Comparison of ENCODE assay signal across 3 cellular contexts in the genomic region with DNA sequence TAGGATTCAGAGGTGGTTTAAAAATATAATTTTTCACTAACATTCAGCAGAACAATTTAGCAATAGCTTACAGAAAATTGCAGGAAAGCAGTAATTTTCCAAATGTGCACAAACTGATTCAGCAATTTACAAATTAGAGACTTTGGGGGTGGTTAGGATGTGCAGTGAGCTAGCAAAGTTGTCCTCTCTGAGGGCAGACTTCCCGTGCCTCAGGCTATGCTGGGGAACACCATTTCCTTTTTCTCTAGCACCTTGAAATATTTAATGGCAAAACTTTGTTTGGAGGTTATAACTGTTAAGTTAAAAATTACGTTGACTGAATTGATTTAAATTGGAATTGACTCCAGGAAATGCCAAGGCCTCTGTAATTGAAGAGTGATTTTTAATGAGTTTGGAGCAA.
TF ChIP-seq lines count a peak whose summit lies in the region.

No MANE protein-coding gene starts in this region.

TF ChIP-seq in SK-N-SH, 30 proteins besides CTCF, POLR2A, EP300 and RAD21:
- 0 out of 2 replicates have a peak, but pooled peaks have one; percentile 14 for TF ChIP-seq PBX3 (IDR thresholded peaks at IDR 0.05)
- no peak for TF ChIP-seq USF2 (IDR thresholded peaks at IDR 0.05; ENCODE audit: borderline replicate concordance, low read depth, low read length)

TF ChIP-seq in SK-N-SH treated with all-trans-retinoic acid at 6 μM for 48 hours, 23 proteins besides CTCF, POLR2A, EP300 and RAD21:
- TF ChIP-seq TSHZ2 (CRISPR knock-in tag; IDR thresholded peaks at IDR 0.05) (no peak), ZFP30 (CRISPR knock-in tag; IDR thresholded peaks at IDR 0.05) (no peak), ARNTL (CRISPR knock-in tag; IDR thresholded peaks at IDR 0.05; ENCODE audit: borderline replicate concordance, low read depth) (no peak), GLIS3 (CRISPR knock-in tag; IDR thresholded peaks at IDR 0.05) (no peak), RARB (CRISPR knock-in tag; IDR thresholded peaks at IDR 0.05) (no peak), PPARA (CRISPR knock-in tag; IDR thresholded peaks at IDR 0.05; ENCODE audit: borderline replicate concordance) (no peak), CSRNP3 (CRISPR knock-in tag; IDR thresholded peaks at IDR 0.05) (no peak), ZNF8 (CRISPR knock-in tag; IDR thresholded peaks at IDR 0.05) (no peak), BACH2 (CRISPR knock-in tag; IDR thresholded peaks at IDR 0.05; ENCODE audit: borderline replicate concordance) (no peak)
- TF ChIP-seq, protein P1, sequence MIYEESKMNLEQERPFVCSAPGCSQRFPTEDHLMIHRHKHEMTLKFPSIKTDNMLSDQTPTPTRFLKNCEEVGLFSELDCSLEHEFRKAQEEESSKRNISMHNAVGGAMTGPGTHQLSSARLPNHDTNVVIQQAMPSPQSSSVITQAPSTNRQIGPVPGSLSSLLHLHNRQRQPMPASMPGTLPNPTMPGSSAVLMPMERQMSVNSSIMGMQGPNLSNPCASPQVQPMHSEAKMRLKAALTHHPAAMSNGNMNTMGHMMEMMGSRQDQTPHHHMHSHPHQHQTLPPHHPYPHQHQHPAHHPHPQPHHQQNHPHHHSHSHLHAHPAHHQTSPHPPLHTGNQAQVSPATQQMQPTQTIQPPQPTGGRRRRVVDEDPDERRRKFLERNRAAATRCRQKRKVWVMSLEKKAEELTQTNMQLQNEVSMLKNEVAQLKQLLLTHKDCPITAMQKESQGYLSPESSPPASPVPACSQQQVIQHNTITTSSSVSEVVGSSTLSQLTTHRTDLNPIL (CRISPR knock-in tag; IDR thresholded peaks at IDR 0.05; ENCODE audit: low read depth), result no peak

TF ChIP-seq in endothelial cell of umbilical vein, 7 proteins besides CTCF, POLR2A, EP300 and RAD21 (continued from another document):
- TF ChIP-seq EZH2 (IDR thresholded peaks at IDR 0.05; ENCODE audit: borderline replicate concordance, low read depth, low read length, severe bottlenecking) (no peak), POLR2AphosphoS5 (IDR thresholded peaks at IDR 0.05; ENCODE audit: insufficient read depth, low read depth, low read length) (no peak)
TF ChIP-seq in endothelial cell of umbilical vein: peak in this region for 0.
